Comparison of ENCODE assay signal across 15 cellular contexts in the genomic region with DNA sequence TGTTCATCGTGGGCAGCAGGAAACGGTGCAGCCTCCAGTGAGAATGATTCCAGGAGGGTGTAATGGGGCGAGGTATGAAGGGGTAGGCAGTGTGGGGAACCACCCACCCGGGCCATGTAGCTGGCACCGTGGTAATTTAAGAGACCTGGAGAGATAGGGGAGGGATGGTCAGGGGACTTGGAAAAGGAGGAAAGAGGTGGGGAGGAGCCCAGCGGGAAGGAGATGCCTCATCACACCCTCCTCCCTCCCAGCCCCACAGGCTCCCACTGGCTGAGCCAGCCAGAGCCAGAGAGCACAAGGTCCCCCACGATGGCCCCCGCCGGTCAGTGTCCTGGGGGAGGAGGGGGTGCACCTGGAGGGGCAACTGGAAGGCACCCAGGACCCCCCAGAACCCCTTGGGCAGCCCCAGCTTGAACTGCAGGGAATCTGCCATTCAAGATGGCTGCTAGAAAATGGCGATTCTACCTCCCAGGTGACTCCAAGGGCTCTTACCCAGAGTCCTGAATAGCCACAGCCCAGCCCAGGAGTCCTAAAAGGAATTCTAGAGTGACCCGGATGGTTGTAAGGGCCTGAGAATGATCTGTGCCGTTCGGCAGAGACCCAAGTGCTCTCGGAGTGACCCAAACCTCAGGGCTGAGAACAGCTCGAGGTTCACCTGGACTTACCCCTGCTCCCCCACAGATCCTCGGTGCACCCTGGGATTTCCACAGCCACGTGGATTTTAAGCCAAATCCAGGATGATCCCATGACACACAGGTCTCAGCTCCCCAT. TPM values are rescaled to one million over a fixed set of nuclear protein-coding genes. Genes with fewer than 3 reads are reported as not detected.
DNase-seq lines count a peak whose midpoint lies in the region; ATAC-seq and TF ChIP-seq lines count a peak whose summit lies in the region.
"Had no signal": no experiment of that assay in that cellular context is flagged by ENCODE, and none has a peak within 500 bp of the region (broad histone marks: within the 10 kb centered on the region; RNA-seq: fewer than 3 reads in every experiment).

No MANE protein-coding gene starts in this region.

- no peak overlapping the region for H4K91ac ChIP-seq in H9 (ENCODE audit: insufficient read length, low read depth, low read length)

- intact Hi-C loops in psoas muscle (cut with DNase I) = no loop called here

- H3K4me3 Mint-ChIP-seq in H9 = no peak overlapping the region
- H3K4me3 Mint-ChIP-seq in activated T-helper 17 cell treated with anti-CD3 and anti-CD28 coated beads, Interleukin-2, amount 50 U/mL, for 72 hours = peak overlapping the region; percentile 52
- H3K4me3 Mint-ChIP-seq: activated CD8-positive, alpha-beta memory T cell treated with anti-CD3 and anti-CD28 coated beads, Interleukin-2, amount 10 ng/mL, durations not matched to agents 7 days and 5 days had no signal

- H2BK12ac ChIP-seq in H9 (ENCODE audit: insufficient read length, low read depth, low read length) = no peak overlapping the region

- no peak overlapping the region for H2BK5ac ChIP-seq in H9 (ENCODE audit: insufficient read length, low read length)

- DNase-seq in H9 (no peak), psoas muscle (peak; percentile 6), NCI-H1105 (lab: John Stamatoyannopoulos, UW) (no peak), HCEC 1CT (no peak), SW 1271 (lab: John Stamatoyannopoulos, UW) (no peak)
- DNase-seq: activated CD8-positive, alpha-beta memory T cell treated with anti-CD3 and anti-CD28 coated beads, Interleukin-2, amount 10 ng/mL, durations not matched to agents 7 days and 5 days; cortex of kidney; NK-92 treated with Interleukin-12 subunit alpha and Interleukin-12 subunit beta, amount 100 ng/mL, for 24 hours; stimulated activated naive CD4-positive, alpha-beta T cell had no signal

- H2BK15ac ChIP-seq in H9 (ENCODE audit: low read depth, low read length) = no peak overlapping the region

- no peaks in the 10 kb centered on the region for H3K36me3 ChIP-seq in psoas muscle (ENCODE audit: insufficient read depth in 1 of 2, low read depth in 1 of 2)
- H3K36me3 ChIP-seq: right lobe of liver had no signal

- H3K23me2 ChIP-seq in H9 (ENCODE audit: insufficient read length, low read depth, low read length, poor library complexity, severe bottlenecking) = no peaks in the 10 kb centered on the region

- no peak overlapping the region for H3T11ph ChIP-seq in H9 (ENCODE audit: low read length)

- H3K18ac ChIP-seq in H9 (ENCODE audit: insufficient read length, low read depth, low read length) = no peak overlapping the region

- no peaks in the 10 kb centered on the region for H4K20me1 ChIP-seq in H9 (ENCODE audit: control insufficient read depth, insufficient read depth, insufficient read length)

- H3K14ac ChIP-seq in H9 (ENCODE audit: insufficient read depth, low read length) = peak overlapping the region; percentile 32; the same call in 1 of the 2 replicates

- H3K27me3 ChIP-seq in H9 (ENCODE audit: insufficient read depth, low read length) (no peaks in the 10 kb centered on the region), layer of hippocampus (ENCODE audit: control insufficient read depth, insufficient read depth, low read length) (no peaks in the 10 kb centered on the region), psoas muscle (ENCODE audit: insufficient read depth in 3 of 3, low read length in 2 of 3) (no peaks in the 10 kb centered on the region)
- H3K27me3 ChIP-seq: right lobe of liver had no signal

- no CpG with 5 or more reads among the region's 17 CpGs for WGBS in H9 (ENCODE audit: extremely low coverage, insufficient read length, low lambda C conversion rate)
- WGBS in psoas muscle, 3 donors = 76 to 79% (median 78%) methylated on average over 14 to 17 of the region's 17 CpGs

- H3K27ac ChIP-seq in H9 (ENCODE audit: insufficient read length, low read depth, low read length) (no peak overlapping the region), layer of hippocampus (ENCODE audit: low read depth, low read length) (peak overlapping the region; percentile 30), psoas muscle (no peak overlapping the region)
- H3K27ac ChIP-seq: right lobe of liver had no signal

- peaks cover 2% of the 10 kb centered on the region; the same call in 1 of the 2 replicates for H3K27me3 Mint-ChIP-seq in H9 (ENCODE audit: low read depth)
- peaks cover 4% of the 10 kb centered on the region for H3K27me3 Mint-ChIP-seq in activated T-helper 17 cell treated with anti-CD3 and anti-CD28 coated beads, Interleukin-2, amount 50 U/mL, for 72 hours

- no peak overlapping the region for H3K56ac ChIP-seq in H9 (ENCODE audit: insufficient read length, low read depth, low read length)

- H4K5ac ChIP-seq in H9 (ENCODE audit: insufficient read length, low read depth, low read length) = no peak overlapping the region

- no peak overlapping the region for H3K9ac ChIP-seq in H9 (ENCODE audit: extremely low read depth, insufficient read length, low read length)

- no peak overlapping the region for H4K8ac ChIP-seq in H9 (replicated peaks; ENCODE audit: insufficient read length, low read depth, low read length)

- no peak for ATAC-seq in activated T-helper 17 cell treated with anti-CD3 and anti-CD28 coated beads, Interleukin-2, amount 50 U/mL, for 72 hours (replicated peaks)
- ATAC-seq in psoas muscle (no peak), GM21515 (IDR thresholded peaks at IDR 0.05; ENCODE audit: unreplicated experiment) (no peak)
- ATAC-seq: activated CD8-positive, alpha-beta memory T cell treated with anti-CD3 and anti-CD28 coated beads, Interleukin-2, amount 10 ng/mL, durations not matched to agents 7 days and 5 days had no signal

- no peak overlapping the region for H3K4me3 ChIP-seq in psoas muscle
- H3K4me3 ChIP-seq: right lobe of liver had no signal

- no peak overlapping the region for H3K4me2 ChIP-seq in H9 (ENCODE audit: insufficient read depth, insufficient read length, low read length)

- H3K79me2 ChIP-seq in H9 (ENCODE audit: insufficient read depth, low read length) = no peaks in the 10 kb centered on the region

- H3K4me1 Mint-ChIP-seq in H9 = peaks cover 0 to 3% of the 10 kb centered on the region in 2 experiments; a peak in 1 of 4 replicates
- H3K4me1 Mint-ChIP-seq in activated T-helper 17 cell treated with anti-CD3 and anti-CD28 coated beads, Interleukin-2, amount 50 U/mL, for 72 hours = peaks cover 19% of the 10 kb centered on the region

- no peak overlapping the region for H3K4ac ChIP-seq in H9 (ENCODE audit: low read depth, low read length)

- H3K27ac Mint-ChIP-seq in H9 = peak overlapping the region in 1 of 3 experiments; percentile 48; a peak in 1 of 7 replicates
- H3K27ac Mint-ChIP-seq in activated T-helper 17 cell treated with anti-CD3 and anti-CD28 coated beads, Interleukin-2, amount 50 U/mL, for 72 hours = no peak overlapping the region
- H3K27ac Mint-ChIP-seq: activated CD8-positive, alpha-beta memory T cell treated with anti-CD3 and anti-CD28 coated beads, Interleukin-2, amount 10 ng/mL, durations not matched to agents 7 days and 5 days had no signal

- H3K23ac ChIP-seq in H9 (ENCODE audit: insufficient read length, low read depth, low read length) = no peak overlapping the region

- no peak overlapping the region for H2AFZ ChIP-seq in H9 (ENCODE audit: low read length)

- H2AK5ac ChIP-seq in H9 (ENCODE audit: insufficient read length, low read length) = no peak overlapping the region

- no peak overlapping the region for H2BK120ac ChIP-seq in H9 (ENCODE audit: low read depth, low read length, poor library complexity, severe bottlenecking)

- no peaks in the 10 kb centered on the region for H3K36me3 Mint-ChIP-seq in H9 (ENCODE audit: insufficient read depth in 1 of 3, low read depth in 3 of 3)
- no peaks in the 10 kb centered on the region for H3K36me3 Mint-ChIP-seq in activated T-helper 17 cell treated with anti-CD3 and anti-CD28 coated beads, Interleukin-2, amount 50 U/mL, for 72 hours (ENCODE audit: low read depth)
- H3K36me3 Mint-ChIP-seq: activated CD8-positive, alpha-beta memory T cell treated with anti-CD3 and anti-CD28 coated beads, Interleukin-2, amount 10 ng/mL, durations not matched to agents 7 days and 5 days had no signal

- no peak for TF ChIP-seq CTCF in H9 (conservative IDR thresholded peaks at IDR 0.05)
- TF ChIP-seq CTCF in psoas muscle (IDR thresholded peaks at IDR 0.05) = no peak

- H3K79me1 ChIP-seq in H9 (ENCODE audit: insufficient read depth, low read depth, low read length, poor library complexity, severe bottlenecking) = no peaks in the 10 kb centered on the region

- H3K9me3 ChIP-seq in H9 (ENCODE audit: control insufficient read depth, low read depth, low read length) (no peaks in the 10 kb centered on the region), psoas muscle (no peaks in the 10 kb centered on the region)
- H3K9me3 ChIP-seq: right lobe of liver had no signal

- no peaks in the 10 kb centered on the region; a peak in 1 of 5 replicates for H3K9me3 Mint-ChIP-seq in H9
- H3K9me3 Mint-ChIP-seq in activated T-helper 17 cell treated with anti-CD3 and anti-CD28 coated beads, Interleukin-2, amount 50 U/mL, for 72 hours = no peaks in the 10 kb centered on the region

- H3K4me1 ChIP-seq in H9 (ENCODE audit: insufficient read depth, low read length) (no peaks in the 10 kb centered on the region), psoas muscle (no peaks in the 10 kb centered on the region)

- H2BK20ac ChIP-seq in H9 (ENCODE audit: low read depth, low read length, poor library complexity, severe bottlenecking) = no peak overlapping the region

RNA-seq across cellular contexts. Expression of a gene that starts 28.8 kb away (rescaled TPM):
- total RNA-seq in H9 (2021) (not detected in 2 replicates), psoas muscle (not detected)
- total RNA-seq in activated T-helper 17 cell treated with anti-CD3 and anti-CD28 coated beads, Interleukin-2, amount 50 U/mL, for 72 hours = not detected
- polyA plus RNA-seq in psoas muscle = under 1 TPM in 1 of 3 donors, not detected in 2; 0.03 TPM
- total RNA-seq: activated CD8-positive, alpha-beta memory T cell treated with anti-CD3 and anti-CD28 coated beads, Interleukin-2, amount 10 ng/mL, durations not matched to agents 7 days and 5 days; G401; SK-MEL-5 had no signal

RNA-seq across cellular contexts. Expression of a gene that starts 54.2 kb away (rescaled TPM):
- total RNA-seq in H9 (2021) (not detected in 2 replicates), psoas muscle (not detected)
- total RNA-seq in activated T-helper 17 cell treated with anti-CD3 and anti-CD28 coated beads, Interleukin-2, amount 50 U/mL, for 72 hours = not detected
- not detected for polyA plus RNA-seq in psoas muscle
- total RNA-seq: activated CD8-positive, alpha-beta memory T cell treated with anti-CD3 and anti-CD28 coated beads, Interleukin-2, amount 10 ng/mL, durations not matched to agents 7 days and 5 days; G401; right lobe of liver; SK-MEL-5 had no signal

Comparison
In these comparisons a context has a peak if more than half of its experiments do, and no peak if none do; other contexts are left out.
1. DNase-seq: peak in psoas muscle (2 of 2); none in H9 (single experiment), NCI-H1105 (single experiment), HCEC 1CT (single experiment) and SW 1271 (0 of 2).